ENCODE assay signal across 19 cellular contexts in the genomic region with DNA sequence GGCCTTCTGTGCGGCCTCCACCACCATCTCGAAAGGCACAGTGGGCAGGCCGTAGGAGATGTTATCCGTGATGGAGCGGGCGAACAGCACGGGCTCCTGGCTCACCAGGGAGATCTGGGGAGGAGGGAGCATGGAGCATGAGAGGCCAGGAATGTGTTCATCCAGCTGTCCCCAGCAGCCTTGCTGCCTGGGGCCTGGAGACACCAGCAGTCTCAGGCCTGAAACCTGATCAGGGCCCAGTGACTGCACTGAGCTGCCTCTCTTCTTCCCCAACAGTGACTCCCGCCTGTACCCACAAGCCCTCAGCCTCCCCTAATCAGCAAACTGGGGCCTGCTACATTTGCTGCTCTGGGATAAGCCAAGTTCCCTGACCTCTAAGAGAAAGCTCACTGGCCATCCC. TPM values are rescaled to one million over a fixed set of nuclear protein-coding genes. Genes with fewer than 3 reads are reported as not detected.
DNase-seq lines count a peak whose midpoint lies in the region; ATAC-seq and TF ChIP-seq lines count a peak whose summit lies in the region.
"Had no signal": no experiment of that assay in that cellular context is flagged by ENCODE, and none has a peak within 500 bp of the region (broad histone marks: within the 10 kb centered on the region; RNA-seq: fewer than 3 reads in every experiment).

No MANE protein-coding gene starts in this region.

- no peaks in the 10 kb centered on the region for H3K9me3 Mint-ChIP-seq in H9
- H3K9me3 Mint-ChIP-seq in nephron: no peaks in the 10 kb centered on the region
- no peaks in the 10 kb centered on the region for H3K9me3 Mint-ChIP-seq in activated T-cell treated with anti-CD3 and anti-CD28 coated beads, Interleukin-2, amount 50 U/mL, for 4 hours
- no peaks in the 10 kb centered on the region for H3K9me3 Mint-ChIP-seq in stimulated activated naive CD8-positive, alpha-beta T cell treated with anti-CD3 and anti-CD28 coated beads, Interleukin-15, amount 100 ng/mL, for 72 hours
- H3K9me3 Mint-ChIP-seq in activated naive CD4-positive, alpha-beta T cell treated with anti-CD3 and anti-CD28 coated beads, Interleukin-2, amount 50 U/mL, for 72 hours: no peaks in the 10 kb centered on the region
- H3K9me3 Mint-ChIP-seq: activated CD4-positive, alpha-beta T cell treated with anti-CD3 and anti-CD28 coated beads, Interleukin-2, amount 10 ng/mL, durations not matched to agents 24 days and 14 days; CD8-positive, alpha-beta memory T cell had no signal

- no peaks in the 10 kb centered on the region for H3K79me2 ChIP-seq in H9 (ENCODE audit: insufficient read depth, low read length)

- H3K4me1 ChIP-seq in H9 (ENCODE audit: insufficient read depth, low read length) (no peaks in the 10 kb centered on the region), BE2C (no peaks in the 10 kb centered on the region)
- H3K4me1 ChIP-seq: A549, uterus had no signal

- no peaks in the 10 kb centered on the region for H3K36me3 Mint-ChIP-seq in H9 (ENCODE audit: insufficient read depth in 1 of 3, low read depth in 3 of 3)
- H3K36me3 Mint-ChIP-seq in nephron (ENCODE audit: low read depth): peaks cover 4% of the 10 kb centered on the region
- no peaks in the 10 kb centered on the region for H3K36me3 Mint-ChIP-seq in activated T-cell treated with anti-CD3 and anti-CD28 coated beads, Interleukin-2, amount 50 U/mL, for 4 hours (ENCODE audit: insufficient read depth)
- no peaks in the 10 kb centered on the region for H3K36me3 Mint-ChIP-seq in activated naive CD4-positive, alpha-beta T cell treated with anti-CD3 and anti-CD28 coated beads, Interleukin-2, amount 50 U/mL, for 72 hours

- H2BK20ac ChIP-seq in H9 (ENCODE audit: low read depth, low read length, poor library complexity, severe bottlenecking): no peak overlapping the region

- no peak overlapping the region for H3K4me2 ChIP-seq in H9 (ENCODE audit: insufficient read depth, insufficient read length, low read length)
- H3K4me2 ChIP-seq: A549, SK-N-SH, smooth muscle cell had no signal

- H2BK12ac ChIP-seq in H9 (ENCODE audit: insufficient read length, low read depth, low read length): no peak overlapping the region

- no CpG with 5 or more reads among the region's 8 CpGs for WGBS in H9 (ENCODE audit: extremely low coverage, insufficient read length, low lambda C conversion rate)

- H3K36me3 ChIP-seq in WERI-Rb-1 (peaks cover 16% of the 10 kb centered on the region; the same call in 1 of the 2 replicates), BE2C (no peaks in the 10 kb centered on the region)
- H3K36me3 ChIP-seq: uterus had no signal

- no peak overlapping the region for H4K5ac ChIP-seq in H9 (ENCODE audit: insufficient read length, low read depth, low read length)

- no peak overlapping the region for H2BK5ac ChIP-seq in H9 (ENCODE audit: insufficient read length, low read length)

- no peak overlapping the region for H4K91ac ChIP-seq in H9 (ENCODE audit: insufficient read length, low read depth, low read length)

- H2BK15ac ChIP-seq in H9 (ENCODE audit: low read depth, low read length): no peak overlapping the region

- no peak overlapping the region for H3T11ph ChIP-seq in H9 (ENCODE audit: low read length)

- no peaks in the 10 kb centered on the region for H3K79me1 ChIP-seq in H9 (ENCODE audit: insufficient read depth, low read depth, low read length, poor library complexity, severe bottlenecking)

- TF ChIP-seq CTCF in H9 (conservative IDR thresholded peaks at IDR 0.05) (no peak), WERI-Rb-1 (IDR thresholded peaks at IDR 0.05; ENCODE audit: low read depth, low read length) (no peak), nephron (IDR thresholded peaks at IDR 0.05; ENCODE audit: unreplicated experiment in 3 of 3) (no peak), BE2C (IDR thresholded peaks at IDR 0.05; ENCODE audit: low read depth, low read length) (no peak)

- no peak overlapping the region for H4K8ac ChIP-seq in H9 (replicated peaks; ENCODE audit: insufficient read length, low read depth, low read length)

- H3K27me3 Mint-ChIP-seq in H9 (ENCODE audit: low read depth) (peaks cover 5% of the 10 kb centered on the region), nephron (ENCODE audit: low read depth) (peaks cover under 1% of the 10 kb centered on the region)
- no peaks in the 10 kb centered on the region for H3K27me3 Mint-ChIP-seq in activated T-cell treated with anti-CD3 and anti-CD28 coated beads, Interleukin-2, amount 50 U/mL, for 4 hours (ENCODE audit: low read depth)
- no peaks in the 10 kb centered on the region for H3K27me3 Mint-ChIP-seq in stimulated activated naive CD8-positive, alpha-beta T cell treated with anti-CD3 and anti-CD28 coated beads, Interleukin-15, amount 100 ng/mL, for 72 hours
- H3K27me3 Mint-ChIP-seq: activated CD4-positive, alpha-beta T cell treated with anti-CD3 and anti-CD28 coated beads, Interleukin-2, amount 10 ng/mL, durations not matched to agents 24 days and 14 days; CD8-positive, alpha-beta memory T cell had no signal

- ATAC-seq in activated T-cell treated with anti-CD3 and anti-CD28 coated beads, Interleukin-2, amount 50 U/mL, for 4 hours: no peak
- no peak for ATAC-seq in stimulated activated naive CD8-positive, alpha-beta T cell treated with anti-CD3 and anti-CD28 coated beads, Interleukin-15, amount 100 ng/mL, for 72 hours
- ATAC-seq in activated naive CD4-positive, alpha-beta T cell treated with anti-CD3 and anti-CD28 coated beads, Interleukin-2, amount 50 U/mL, for 72 hours: no peak

- H3K56ac ChIP-seq in H9 (ENCODE audit: insufficient read length, low read depth, low read length): no peak overlapping the region

- no peak overlapping the region for H3K4ac ChIP-seq in H9 (ENCODE audit: low read depth, low read length)

- H2BK120ac ChIP-seq in H9 (ENCODE audit: low read depth, low read length, poor library complexity, severe bottlenecking): no peak overlapping the region

- H3K27ac Mint-ChIP-seq in H9 (peak overlapping the region in 2 of 3 experiments; percentile 11 to 16; a peak in 2 of 7 replicates), nephron (peak overlapping the region; percentile 33 to 56 (median 48))
- H3K27ac Mint-ChIP-seq in stimulated activated naive CD8-positive, alpha-beta T cell treated with anti-CD3 and anti-CD28 coated beads, Interleukin-15, amount 100 ng/mL, for 72 hours: no peak overlapping the region
- no peak overlapping the region for H3K27ac Mint-ChIP-seq in activated naive CD4-positive, alpha-beta T cell treated with anti-CD3 and anti-CD28 coated beads, Interleukin-2, amount 50 U/mL, for 72 hours
- H3K27ac Mint-ChIP-seq: activated CD4-positive, alpha-beta T cell treated with anti-CD3 and anti-CD28 coated beads, Interleukin-2, amount 10 ng/mL, durations not matched to agents 24 days and 14 days had no signal

- DNase-seq in D341Med (ENCODE audit: low spot score) (peak; percentile 20), H9 (no peak), WERI-Rb-1 (no peak), BE2C (no peak)
- no peak for DNase-seq in activated T-cell treated with anti-CD3 and anti-CD28 coated beads, Interleukin-2, amount 50 U/mL, for 4 hours
- no peak for DNase-seq in stimulated activated naive CD8-positive, alpha-beta T cell treated with anti-CD3 and anti-CD28 coated beads, Interleukin-15, amount 100 ng/mL, for 72 hours
- no peak for DNase-seq in activated naive CD4-positive, alpha-beta T cell treated with anti-CD3 and anti-CD28 coated beads, Interleukin-2, amount 50 U/mL, for 72 hours (ENCODE audit: low spot score in 2 of 2)
- DNase-seq: activated CD4-positive, alpha-beta T cell treated with anti-CD3 and anti-CD28 coated beads, Interleukin-2, amount 10 ng/mL, durations not matched to agents 24 days and 14 days; activated naive CD4-positive, alpha-beta T cell treated with Interleukin-2 at 50 U/mL for 16 hours; activated T-cell treated with anti-CD3 and anti-CD28 coated beads, Interleukin-2, amount 50 U/mL, for 48 hours; CD8-positive, alpha-beta memory T cell; DMS53; KBM-7; nucleus accumbens; SK-N-SH; uterus had no signal

- H3K27me3 ChIP-seq in H9 (ENCODE audit: insufficient read depth, low read length): no peaks in the 10 kb centered on the region
- no peaks in the 10 kb centered on the region for H3K27me3 ChIP-seq in WERI-Rb-1 (ENCODE audit: insufficient read depth, low read depth, severe bottlenecking)
- no peaks in the 10 kb centered on the region for H3K27me3 ChIP-seq in BE2C
- H3K27me3 ChIP-seq: uterus had no signal

- no peak overlapping the region for H2AK5ac ChIP-seq in H9 (ENCODE audit: insufficient read length, low read length)

- H3K18ac ChIP-seq in H9 (ENCODE audit: insufficient read length, low read depth, low read length): no peak overlapping the region

- no peaks in the 10 kb centered on the region for H4K20me1 ChIP-seq in H9 (ENCODE audit: control insufficient read depth, insufficient read depth, insufficient read length)

- no peak overlapping the region for H3K9ac ChIP-seq in H9 (ENCODE audit: extremely low read depth, insufficient read length, low read length)
- H3K9ac ChIP-seq: SK-N-SH had no signal

- H3K23ac ChIP-seq in H9 (ENCODE audit: insufficient read length, low read depth, low read length): no peak overlapping the region

- H2AFZ ChIP-seq in H9 (ENCODE audit: low read length): no peak overlapping the region

- H3K4me3 Mint-ChIP-seq in H9 (no peak overlapping the region), nephron (no peak overlapping the region)
- no peak overlapping the region for H3K4me3 Mint-ChIP-seq in activated T-cell treated with anti-CD3 and anti-CD28 coated beads, Interleukin-2, amount 50 U/mL, for 4 hours
- H3K4me3 Mint-ChIP-seq in stimulated activated naive CD8-positive, alpha-beta T cell treated with anti-CD3 and anti-CD28 coated beads, Interleukin-15, amount 100 ng/mL, for 72 hours: no peak overlapping the region
- H3K4me3 Mint-ChIP-seq: activated CD4-positive, alpha-beta T cell treated with anti-CD3 and anti-CD28 coated beads, Interleukin-2, amount 10 ng/mL, durations not matched to agents 24 days and 14 days; CD8-positive, alpha-beta memory T cell had no signal

- H3K4me1 Mint-ChIP-seq in H9: peaks cover 0 to 2% of the 10 kb centered on the region in 2 experiments; a peak in 2 of 4 replicates
- H3K4me1 Mint-ChIP-seq in nephron: no peaks in the 10 kb centered on the region
- H3K4me1 Mint-ChIP-seq in activated T-cell treated with anti-CD3 and anti-CD28 coated beads, Interleukin-2, amount 50 U/mL, for 4 hours (ENCODE audit: low read depth): no peaks in the 10 kb centered on the region
- no peaks in the 10 kb centered on the region for H3K4me1 Mint-ChIP-seq in stimulated activated naive CD8-positive, alpha-beta T cell treated with anti-CD3 and anti-CD28 coated beads, Interleukin-15, amount 100 ng/mL, for 72 hours
- H3K4me1 Mint-ChIP-seq: CD8-positive, alpha-beta memory T cell had no signal

- H3K27ac ChIP-seq in H9 (ENCODE audit: insufficient read length, low read depth, low read length): no peak overlapping the region
- peak overlapping the region; percentile 24; the same call in 1 of the 2 replicates for H3K27ac ChIP-seq in WERI-Rb-1
- H3K27ac ChIP-seq: uterus had no signal

- no peak overlapping the region for H3K14ac ChIP-seq in H9 (ENCODE audit: insufficient read depth, low read length)

- no peaks in the 10 kb centered on the region for H3K9me3 ChIP-seq in H9 (ENCODE audit: control insufficient read depth, low read depth, low read length)
- H3K9me3 ChIP-seq in WERI-Rb-1 (ENCODE audit: severe bottlenecking): no peaks in the 10 kb centered on the region
- H3K9me3 ChIP-seq in BE2C: no peaks in the 10 kb centered on the region
- H3K9me3 ChIP-seq: A549, SK-N-SH, uterus had no signal

- H3K4me3 ChIP-seq in WERI-Rb-1 (ENCODE audit: low read depth, low read length) (no peak overlapping the region), BE2C (ENCODE audit: low read depth, low read length) (no peak overlapping the region)
- H3K4me3 ChIP-seq: A549, smooth muscle cell, uterus had no signal

- H3K23me2 ChIP-seq in H9 (ENCODE audit: insufficient read length, low read depth, low read length, poor library complexity, severe bottlenecking): no peaks in the 10 kb centered on the region

RNA-seq across cellular contexts. Expression of a gene that starts 30.9 kb away (rescaled TPM):
- total RNA-seq in H9 (2021): 3.3 and 4.6 TPM in 2 replicates
- total RNA-seq in activated T-cell treated with anti-CD3 and anti-CD28 coated beads, Interleukin-2, amount 50 U/mL, for 4 hours: 1 to 10 TPM; 2.3 to 3.2 (median 2.9) TPM
- total RNA-seq in activated naive CD4-positive, alpha-beta T cell treated with anti-CD3 and anti-CD28 coated beads, Interleukin-2, amount 50 U/mL, for 72 hours: 1 to 10 TPM; 8.9 to 9.5 TPM
- polyA plus RNA-seq in BE2C (2012; ENCODE audit: insufficient read depth, insufficient read length, low read depth): 23.6 TPM

RNA-seq across cellular contexts. Expression of a gene that starts 39.4 kb away (rescaled TPM):
- 12.3 and 12.9 TPM in 2 replicates for total RNA-seq in H9 (2021)
- 10 to 100 TPM; 11.9 to 20.3 (median 18.4) TPM for total RNA-seq in activated T-cell treated with anti-CD3 and anti-CD28 coated beads, Interleukin-2, amount 50 U/mL, for 4 hours
- 10 to 100 TPM; 10.1 to 11.1 TPM for total RNA-seq in activated naive CD4-positive, alpha-beta T cell treated with anti-CD3 and anti-CD28 coated beads, Interleukin-2, amount 50 U/mL, for 72 hours
- 34.9 TPM for polyA plus RNA-seq in BE2C (2012; ENCODE audit: insufficient read depth, insufficient read length, low read depth)

RNA-seq across cellular contexts. Expression of a gene that starts 39.7 kb away (rescaled TPM):
- 14.1 and 14.7 TPM in 2 replicates for total RNA-seq in H9 (2021)
- total RNA-seq in activated T-cell treated with anti-CD3 and anti-CD28 coated beads, Interleukin-2, amount 50 U/mL, for 4 hours: 10 to 100 TPM; 23.1 to 25.5 (median 24.7) TPM
- total RNA-seq in activated naive CD4-positive, alpha-beta T cell treated with anti-CD3 and anti-CD28 coated beads, Interleukin-2, amount 50 U/mL, for 72 hours: 10 to 100 TPM; 30.3 to 30.8 TPM
- polyA plus RNA-seq in BE2C (2012; ENCODE audit: insufficient read depth, insufficient read length, low read depth): 71.8 TPM

RNA-seq across cellular contexts. Expression of a gene that starts 45.2 kb away (rescaled TPM):
- 124 and 132 TPM in 2 replicates for total RNA-seq in H9 (2021)
- 100 to 1,000 TPM; 118 to 141 (median 129) TPM for total RNA-seq in activated T-cell treated with anti-CD3 and anti-CD28 coated beads, Interleukin-2, amount 50 U/mL, for 4 hours
- 100 to 1,000 TPM in 1 of 2 donors, 10 to 100 TPM in 1; 99.9 to 180 TPM for total RNA-seq in activated naive CD4-positive, alpha-beta T cell treated with anti-CD3 and anti-CD28 coated beads, Interleukin-2, amount 50 U/mL, for 72 hours
- 558 TPM for polyA plus RNA-seq in BE2C (2012; ENCODE audit: insufficient read depth, insufficient read length, low read depth)

Comparison
In these comparisons a context has a peak if more than half of its experiments do, and no peak if none do; other contexts are left out.
1. H3K27ac Mint-ChIP-seq: peak in H9 (2 of 3) and nephron (3 of 3); none in stimulated activated naive CD8-positive, alpha-beta T cell treated with anti-CD3 and anti-CD28 coated beads, Interleukin-15, amount 100 ng/mL, for 72 hours (0 of 2) and activated naive CD4-positive, alpha-beta T cell treated with anti-CD3 and anti-CD28 coated beads, Interleukin-2, amount 50 U/mL, for 72 hours (0 of 2).